Comparison of ENCODE assay signal across 9 cellular contexts in genomic region chr20:38804682-38805501, GRCh38. TPM values are rescaled to one million over a fixed set of nuclear protein-coding genes. Genes with fewer than 3 reads are reported as not detected.
DNase-seq lines count a peak whose midpoint lies in the region; ATAC-seq, FAIRE-seq and TF ChIP-seq lines count a peak whose summit lies in the region.
"Had no signal": no experiment of that assay in that cellular context is flagged by ENCODE, and none has a peak within 500 bp of the region (broad histone marks: within the 10 kb centered on the region; RNA-seq: fewer than 3 reads in every experiment).

No MANE protein-coding gene starts in this region.

- peak overlapping the region; percentile 87 for H3K4me3 Mint-ChIP-seq in activated naive CD4-positive, alpha-beta T cell treated with anti-CD3 and anti-CD28 coated beads, Interleukin-2, amount 10 ng/mL, durations not matched to agents 7 days and 5 days

- H3K4me1 ChIP-seq in heart right ventricle, result peaks cover 4 to 71% (median 38%) of the 10 kb centered on the region in 9 donors
- peaks cover 11 to 21% of the 10 kb centered on the region in 2 donors for H3K4me1 ChIP-seq in kidney (ENCODE audit: control insufficient read depth in 1 of 2, insufficient read depth in 1 of 2, low read depth in 1 of 2, low read length in 2 of 2)

- H3K27ac ChIP-seq in heart right ventricle, result peak overlapping the region; percentile 79 to 93 (median 88)
- no peak overlapping the region for H3K27ac ChIP-seq in SK-N-MC
- H3K27ac ChIP-seq in kidney (ENCODE audit: low read depth in 2 of 2, low read length in 2 of 2), result peak overlapping the region; percentile 33 to 77

- H3K4me3 ChIP-seq in heart right ventricle (peak overlapping the region; percentile 65 to 84 (median 80)), SK-N-MC (peak overlapping the region; percentile 69; the same call in 1 of the 2 replicates), kidney (ENCODE audit: low read length in 2 of 2) (peak overlapping the region in 1 of 2 donors; percentile 67)

- peaks cover 10 to 38% (median 28%) of the 10 kb centered on the region in 7 donors for H3K27me3 ChIP-seq in heart right ventricle

- H3K4me1 Mint-ChIP-seq in activated naive CD4-positive, alpha-beta T cell treated with anti-CD3 and anti-CD28 coated beads, Interleukin-2, amount 10 ng/mL, durations not matched to agents 7 days and 5 days, result peaks cover 67% of the 10 kb centered on the region

- no peak for TF ChIP-seq CTCF in heart right ventricle (IDR thresholded peaks at IDR 0.05)
- TF ChIP-seq CTCF in kidney (IDR thresholded peaks at IDR 0.05; ENCODE audit: borderline replicate concordance, extremely low read depth, insufficient read depth), result no peak

- 42 to 48% methylated on average over 18 of the region's 18 CpGs for WGBS in heart right ventricle, 2 donors

- CTCF ChIA-PET in activated naive CD4-positive, alpha-beta T cell treated with anti-CD3 and anti-CD28 coated beads, Interleukin-2, amount 10 ng/mL, durations not matched to agents 7 days and 5 days (lab: Charles Lee), result interaction anchor here (0.6 to 3.7 kb wide), 11 partner anchors 14 to 88 kb away, joined by 3 to 13 read pairs (median 4); no protein-coding TSS in a partner anchor

- H3K9me3 ChIP-seq in heart right ventricle (no peaks in the 10 kb centered on the region), SK-N-MC (ENCODE audit: low read depth, low read length) (no peaks in the 10 kb centered on the region), kidney (ENCODE audit: control insufficient read depth in 1 of 2, low read length in 2 of 2) (no peaks in the 10 kb centered on the region)

- peak; percentile 24 to 66 (median 48) for ATAC-seq in heart right ventricle

- FAIRE-seq in kidney (lab: Jason Lieb, UNC), result no peak

- peaks cover 32% of the 10 kb centered on the region for H3K36me3 Mint-ChIP-seq in activated naive CD4-positive, alpha-beta T cell treated with anti-CD3 and anti-CD28 coated beads, Interleukin-2, amount 10 ng/mL, durations not matched to agents 7 days and 5 days

- intact Hi-C loops in heart right ventricle (cut with DNase I) (loop anchor here in 4 of 10 donors (5.0 to 10.0 kb wide), 4 partner anchors 70 to 90 kb away; no protein-coding TSS in a partner anchor), cardiac septum (cut with DNase I) (loop anchor here (5.0 kb wide), 1 partner anchor 87 kb away; no protein-coding TSS in a partner anchor), kidney (cut with DNase I) (no loop called here)

- no peaks in the 10 kb centered on the region for H3K9me3 Mint-ChIP-seq in activated naive CD4-positive, alpha-beta T cell treated with anti-CD3 and anti-CD28 coated beads, Interleukin-2, amount 10 ng/mL, durations not matched to agents 7 days and 5 days

- peak in 1 of 2 donors; percentile 32 for DNase-seq in heart right ventricle
- no peak for DNase-seq in cardiac septum (ENCODE audit: low spot score)
- DNase-seq in SK-N-MC (ENCODE audit: low read depth, low spot score), result no peak
- DNase-seq in activated naive CD4-positive, alpha-beta T cell treated with anti-CD3 and anti-CD28 coated beads, Interleukin-2, amount 10 ng/mL, durations not matched to agents 7 days and 5 days, result peak; percentile 89
- peak; percentile 81 for DNase-seq in kidney
- peak; percentile 41 for DNase-seq in stimulated activated CD4-positive, alpha-beta T cell treated with anti-CD3 and anti-CD28 coated beads, Interleukin-4, amount 100 ng/mL, for 1 hour
- DNase-seq in kidney glomerular epithelial cell (lab: John Stamatoyannopoulos, UW), result no peak
- no peak for DNase-seq in cerebellar nuclear complex (lab: John Stamatoyannopoulos, UW)

- H3K27me3 Mint-ChIP-seq in activated naive CD4-positive, alpha-beta T cell treated with anti-CD3 and anti-CD28 coated beads, Interleukin-2, amount 10 ng/mL, durations not matched to agents 7 days and 5 days, result peaks cover 4% of the 10 kb centered on the region

- H3K36me3 ChIP-seq in heart right ventricle (peaks cover 0 to under 1% (median 0%) of the 10 kb centered on the region in 9 donors), SK-N-MC (ENCODE audit: insufficient read depth, low read length) (no peaks in the 10 kb centered on the region), kidney (ENCODE audit: control insufficient read depth in 1 of 2, insufficient read depth in 2 of 2, low read length in 2 of 2) (no peaks in the 10 kb centered on the region)

- H3K9ac ChIP-seq in SK-N-MC (ENCODE audit: insufficient read length), result no peak overlapping the region
- H3K9ac ChIP-seq in kidney (ENCODE audit: low read length in 2 of 2), result no peak overlapping the region

- peak overlapping the region; percentile 99 for H3K27ac Mint-ChIP-seq in activated naive CD4-positive, alpha-beta T cell treated with anti-CD3 and anti-CD28 coated beads, Interleukin-2, amount 10 ng/mL, durations not matched to agents 7 days and 5 days

RNA-seq across cellular contexts. Expression of gene PPP1R16B, which starts 0.6 kb away (rescaled TPM):
- 10 to 100 TPM in 2 of 10 donors, 1 to 10 TPM in 8; 2.7 to 13.8 (median 6.6) TPM for total RNA-seq in heart right ventricle
- polyA plus RNA-seq in heart right ventricle, result 1 to 10 TPM; 2.5 to 5.4 TPM
- 1.7 TPM for total RNA-seq in cardiac septum
- 29.4 TPM for total RNA-seq in kidney
- 11.5 TPM for polyA plus RNA-seq in kidney (ENCODE audit: insufficient read depth, low read depth, low replicate concordance)
- polyA plus RNA-seq: AG04450 had no signal

RNA-seq across cellular contexts. Expression of gene ACTR5, which starts 56.6 kb away (rescaled TPM):
- total RNA-seq in heart right ventricle (1 to 10 TPM; 1.5 to 4.1 (median 2.8) TPM), cardiac septum (3.0 TPM), kidney (8.4 TPM)
- polyA plus RNA-seq in heart right ventricle (1 to 10 TPM; 4.0 to 5.4 TPM), kidney (ENCODE audit: insufficient read depth, low read depth, low replicate concordance) (5.8 TPM)

Comparison
In these comparisons a context has a peak if more than half of its experiments do, and no peak if none do; other contexts are left out.
1. DNase-seq: peak in activated naive CD4-positive, alpha-beta T cell treated with anti-CD3 and anti-CD28 coated beads, Interleukin-2, amount 10 ng/mL, durations not matched to agents 7 days and 5 days (single experiment), kidney (single experiment) and stimulated activated CD4-positive, alpha-beta T cell treated with anti-CD3 and anti-CD28 coated beads, Interleukin-4, amount 100 ng/mL, for 1 hour (single experiment); none in cardiac septum (single experiment), SK-N-MC (single experiment), kidney glomerular epithelial cell (single experiment) and cerebellar nuclear complex (0 of 2).